17 cellular contexts compared by ENCODE assay signal in genomic region chr20:19807901-19808300, GRCh38. TPM values are rescaled to one million over a fixed set of nuclear protein-coding genes. Genes with fewer than 3 reads are reported as not detected.
"Had no signal": no experiment of that assay in that cellular context is flagged by ENCODE, and none has a peak within 500 bp of the region (broad histone marks: within the 10 kb centered on the region; RNA-seq: fewer than 3 reads in every experiment).

No MANE protein-coding gene starts in this region.

- H3K36me3 ChIP-seq: WERI-Rb-1 had no signal

- H3K27me3 ChIP-seq: dorsolateral prefrontal cortex, foreskin keratinocyte, tibial artery had no signal

- H3K9me3 ChIP-seq: mucosa of descending colon, tibial artery had no signal

- DNase-seq: activated CD4-positive, alpha-beta T cell treated with anti-CD3 and anti-CD28 coated beads for 36 hours; activated CD8-positive, alpha-beta memory T cell treated with anti-CD3 and anti-CD28 coated beads, Interleukin-2, amount 50 U/mL, for 4 hours; activated CD8-positive, alpha-beta T cell treated with anti-CD3 and anti-CD28 coated beads for 36 hours; activated naive CD4-positive, alpha-beta T cell; activated T-cell treated with anti-CD3 and anti-CD28 coated beads, Interleukin-2, amount 50 U/mL, for 72 hours; dorsolateral prefrontal cortex; foreskin keratinocyte; left colon; mammary epithelial cell; mucosa of descending colon; naive thymus-derived CD8-positive, alpha-beta T cell; nucleus accumbens; right cardiac atrium; stimulated activated CD4-positive, alpha-beta T cell treated with anti-CD3 and anti-CD28 coated beads, Interleukin-1b, Interleukin-23, amount 100 ng/mL, for 48 hours; T1000; tibial artery; WERI-Rb-1 had no signal

- H3K4me3 ChIP-seq: dorsolateral prefrontal cortex, mucosa of descending colon, tibial artery had no signal

- H3K27ac ChIP-seq: foreskin keratinocyte, WERI-Rb-1 had no signal

RNA-seq across cellular contexts. Expression of gene RIN2, which starts 49.8 kb away (rescaled TPM):
- total RNA-seq: activated CD4-positive, alpha-beta T cell treated with anti-CD3 and anti-CD28 coated beads for 36 hours; activated CD8-positive, alpha-beta T cell treated with anti-CD3 and anti-CD28 coated beads for 36 hours; activated T-cell treated with anti-CD3 and anti-CD28 coated beads, Interleukin-2, amount 50 U/mL, for 72 hours had no signal
- polyA plus RNA-seq: naive thymus-derived CD8-positive, alpha-beta T cell had no signal
